ENCODE assay signal across 13 cellular contexts in the genomic region with DNA sequence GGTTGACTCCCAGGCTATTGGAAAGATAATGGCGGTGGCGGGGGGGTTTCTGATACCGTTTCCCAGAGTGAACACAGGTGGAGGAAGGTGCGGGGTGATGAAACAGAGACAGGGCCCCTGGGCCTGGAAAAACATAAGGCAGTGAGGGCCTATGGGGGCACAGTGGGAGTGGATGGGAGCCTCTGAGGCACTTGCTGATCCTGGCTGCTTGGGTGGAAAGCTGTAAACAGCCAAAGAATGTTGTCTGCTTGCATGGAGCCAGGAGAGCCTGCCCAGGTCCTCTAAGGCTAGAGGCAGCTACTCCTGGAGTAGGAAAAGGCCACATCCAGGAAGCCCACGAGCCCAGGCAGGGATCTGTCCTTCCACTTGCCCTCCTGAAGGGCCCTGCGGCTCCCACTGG. TPM values are rescaled to one million over a fixed set of nuclear protein-coding genes. Genes with fewer than 3 reads are reported as not detected.
DNase-seq lines count a peak whose midpoint lies in the region; ATAC-seq and TF ChIP-seq lines count a peak whose summit lies in the region.
"Had no signal": no experiment of that assay in that cellular context is flagged by ENCODE, and none has a peak within 500 bp of the region (broad histone marks: within the 10 kb centered on the region; RNA-seq: fewer than 3 reads in every experiment).

No MANE protein-coding gene starts in this region.

- WGBS in mesodermal cell (ENCODE audit: insufficient coverage in 2 of 2), 2 experiments: 94 to 96% methylated on average over 6 of the region's 6 CpGs

- no peak overlapping the region for H2AFZ ChIP-seq in GM23338

- peak overlapping the region; percentile 26; the same call in 1 of the 2 replicates for H3K4me2 ChIP-seq in GM23338

- H3K9ac ChIP-seq in subcutaneous abdominal adipose tissue (ENCODE audit: low read length in 5 of 5): peak overlapping the region in 4 of 5 donors; percentile 31 to 82 (median 54)

- H3K4me1 ChIP-seq in GM23338 (ENCODE audit: insufficient read depth) (peaks cover 54% of the 10 kb centered on the region), mesodermal cell (ENCODE audit: control insufficient read depth, insufficient read depth, low read length, poor library complexity, severe bottlenecking) (peaks cover 77% of the 10 kb centered on the region), subcutaneous abdominal adipose tissue (ENCODE audit: control insufficient read depth in 5 of 5, insufficient read depth in 5 of 5, low read length in 5 of 5) (peaks cover 15 to 96% (median 91%) of the 10 kb centered on the region in 5 donors)

- H3K4me3 Mint-ChIP-seq in GM23338: no peak overlapping the region; the same call in 2 of the 3 replicates
- H3K4me3 Mint-ChIP-seq: activated naive CD8-positive, alpha-beta T cell treated with anti-CD3 and anti-CD28 coated beads for 36 hours had no signal

- peaks cover 12% of the 10 kb centered on the region for H3F3A ChIP-seq in GM23338 (replicated peaks; ENCODE audit: low read depth)

- ATAC-seq in GM23338: no peak
- ATAC-seq in HG02623 (IDR thresholded peaks at IDR 0.05; ENCODE audit: unreplicated experiment): no peak
- ATAC-seq in HG02642 (IDR thresholded peaks at IDR 0.05; ENCODE audit: poor library complexity, unreplicated experiment): no peak

- peaks cover 21% of the 10 kb centered on the region for H3K27me3 Mint-ChIP-seq in GM23338 (ENCODE audit: insufficient read depth, low read depth, poor library complexity)

- no peaks in the 10 kb centered on the region for H3K79me2 ChIP-seq in GM23338 (replicated peaks; ENCODE audit: insufficient read depth)

- H3K36me3 ChIP-seq in GM23338 (ENCODE audit: insufficient read depth): no peaks in the 10 kb centered on the region
- no peaks in the 10 kb centered on the region for H3K36me3 ChIP-seq in mesodermal cell (ENCODE audit: control insufficient read depth, insufficient read depth, low read length)
- H3K36me3 ChIP-seq in subcutaneous abdominal adipose tissue (ENCODE audit: control insufficient read depth in 5 of 5, insufficient read depth in 5 of 5, low read length in 5 of 5): no peaks in the 10 kb centered on the region

- no peaks in the 10 kb centered on the region for H3K9me3 ChIP-seq in mesodermal cell (ENCODE audit: control insufficient read depth, low read length)
- no peaks in the 10 kb centered on the region for H3K9me3 ChIP-seq in subcutaneous abdominal adipose tissue (ENCODE audit: control insufficient read depth in 5 of 5, low read length in 5 of 5)

- no peak for DNase-seq in GM23338 (ENCODE audit: low spot score)
- no peak for DNase-seq in caudate nucleus (lab: John Stamatoyannopoulos, UW)
- no peak for DNase-seq in nucleus accumbens (lab: John Stamatoyannopoulos, UW)
- DNase-seq in germinal center (ENCODE audit: low spot score): no peak
- DNase-seq: activated naive CD8-positive, alpha-beta T cell treated with anti-CD3 and anti-CD28 coated beads for 36 hours; effector memory CD4-positive, alpha-beta T cell; small intestine had no signal

- H3K27me3 ChIP-seq in GM23338 (ENCODE audit: insufficient read depth) (no peaks in the 10 kb centered on the region), subcutaneous abdominal adipose tissue (ENCODE audit: control insufficient read depth in 5 of 5, insufficient read depth in 4 of 5, low read length in 5 of 5) (peaks cover 0 to 3% (median 0%) of the 10 kb centered on the region in 5 donors)

- peak overlapping the region; percentile 63; the same call in 1 of the 2 replicates for H3K27ac Mint-ChIP-seq in GM23338
- H3K27ac Mint-ChIP-seq: activated naive CD8-positive, alpha-beta T cell treated with anti-CD3 and anti-CD28 coated beads for 36 hours; CD14-positive monocyte had no signal

- H4K20me1 ChIP-seq in GM23338 (replicated peaks; ENCODE audit: insufficient read depth): no peaks in the 10 kb centered on the region

- no peaks in the 10 kb centered on the region for H3K9me2 ChIP-seq in GM23338 (ENCODE audit: insufficient read depth)

- no peaks in the 10 kb centered on the region for H3K9me3 Mint-ChIP-seq in GM23338
- H3K9me3 Mint-ChIP-seq: activated naive CD8-positive, alpha-beta T cell treated with anti-CD3 and anti-CD28 coated beads for 36 hours; CD14-positive monocyte had no signal

- H3K27ac ChIP-seq in GM23338 (ENCODE audit: low read depth) (no peak overlapping the region), caudate nucleus (ENCODE audit: low read depth, low read length) (peak overlapping the region; percentile 100), mesodermal cell (ENCODE audit: low read depth, low read length, severe bottlenecking) (peak overlapping the region; percentile 85), subcutaneous abdominal adipose tissue (ENCODE audit: low read depth, low read length) (peak overlapping the region; percentile 83)

- peaks cover 56% of the 10 kb centered on the region for H3K4me1 Mint-ChIP-seq in GM23338
- H3K4me1 Mint-ChIP-seq: activated naive CD8-positive, alpha-beta T cell treated with anti-CD3 and anti-CD28 coated beads for 36 hours had no signal

- TF ChIP-seq CTCF in GM23338 (conservative IDR thresholded peaks at IDR 0.05; ENCODE audit: low read depth in 2 of 2): no peak

- H3K4me3 ChIP-seq in GM23338 (no peak overlapping the region), mesodermal cell (ENCODE audit: extremely low read depth, insufficient read depth, low read length, poor library complexity, severe bottlenecking) (no peak overlapping the region), subcutaneous abdominal adipose tissue (ENCODE audit: low read depth in 1 of 5, low read length in 5 of 5) (peak overlapping the region in 2 of 5 donors; percentile 1 to 42)

- H3K36me3 Mint-ChIP-seq in GM23338 (ENCODE audit: low read depth): no peaks in the 10 kb centered on the region
- H3K36me3 Mint-ChIP-seq: activated naive CD8-positive, alpha-beta T cell treated with anti-CD3 and anti-CD28 coated beads for 36 hours had no signal

TF ChIP-seq in GM23338, 12 proteins besides CTCF, POLR2A, EP300 and RAD21:
- no peak for TF ChIP-seq EZH2 (IDR thresholded peaks at IDR 0.05; ENCODE audit: low read depth, unreplicated experiment)
- TF ChIP-seq, protein P1, sequence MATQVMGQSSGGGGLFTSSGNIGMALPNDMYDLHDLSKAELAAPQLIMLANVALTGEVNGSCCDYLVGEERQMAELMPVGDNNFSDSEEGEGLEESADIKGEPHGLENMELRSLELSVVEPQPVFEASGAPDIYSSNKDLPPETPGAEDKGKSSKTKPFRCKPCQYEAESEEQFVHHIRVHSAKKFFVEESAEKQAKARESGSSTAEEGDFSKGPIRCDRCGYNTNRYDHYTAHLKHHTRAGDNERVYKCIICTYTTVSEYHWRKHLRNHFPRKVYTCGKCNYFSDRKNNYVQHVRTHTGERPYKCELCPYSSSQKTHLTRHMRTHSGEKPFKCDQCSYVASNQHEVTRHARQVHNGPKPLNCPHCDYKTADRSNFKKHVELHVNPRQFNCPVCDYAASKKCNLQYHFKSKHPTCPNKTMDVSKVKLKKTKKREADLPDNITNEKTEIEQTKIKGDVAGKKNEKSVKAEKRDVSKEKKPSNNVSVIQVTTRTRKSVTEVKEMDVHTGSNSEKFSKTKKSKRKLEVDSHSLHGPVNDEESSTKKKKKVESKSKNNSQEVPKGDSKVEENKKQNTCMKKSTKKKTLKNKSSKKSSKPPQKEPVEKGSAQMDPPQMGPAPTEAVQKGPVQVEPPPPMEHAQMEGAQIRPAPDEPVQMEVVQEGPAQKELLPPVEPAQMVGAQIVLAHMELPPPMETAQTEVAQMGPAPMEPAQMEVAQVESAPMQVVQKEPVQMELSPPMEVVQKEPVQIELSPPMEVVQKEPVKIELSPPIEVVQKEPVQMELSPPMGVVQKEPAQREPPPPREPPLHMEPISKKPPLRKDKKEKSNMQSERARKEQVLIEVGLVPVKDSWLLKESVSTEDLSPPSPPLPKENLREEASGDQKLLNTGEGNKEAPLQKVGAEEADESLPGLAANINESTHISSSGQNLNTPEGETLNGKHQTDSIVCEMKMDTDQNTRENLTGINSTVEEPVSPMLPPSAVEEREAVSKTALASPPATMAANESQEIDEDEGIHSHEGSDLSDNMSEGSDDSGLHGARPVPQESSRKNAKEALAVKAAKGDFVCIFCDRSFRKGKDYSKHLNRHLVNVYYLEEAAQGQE (IDR thresholded peaks at IDR 0.05; ENCODE audit: unreplicated experiment): no peak
- no peak for TF ChIP-seq EZH2phosphoT487 (IDR thresholded peaks at IDR 0.05; ENCODE audit: unreplicated experiment)
- no peak for TF ChIP-seq ZNF114 (CRISPR knock-in tag; IDR thresholded peaks at IDR 0.05)
- TF ChIP-seq JUNB (IDR thresholded peaks at IDR 0.05; ENCODE audit: unreplicated experiment): no peak
TF ChIP-seq in GM23338: peak in this region for 0.

RNA-seq across cellular contexts. Expression of a gene that starts 3.0 kb away (rescaled TPM):
- 2.4 and 8.0 TPM in 2 replicates for total RNA-seq in GM23338 (2014; rRNA removed; shearing (Covaris generic))
- polyA plus RNA-seq in GM23338 (2016; fragmentation: Nextera tagmentation; extraction: Ambion mirVana): 3.0 and 3.3 TPM in 2 replicates
- polyA plus RNA-seq in mesodermal cell (2013, experiment 1 of 2): 6.8 TPM
- polyA plus RNA-seq in mesodermal cell (2013, experiment 2 of 2): 6.1 TPM
- polyA plus RNA-seq: CD14-positive monocyte had no signal

RNA-seq across cellular contexts. Expression of a gene that starts 12.9 kb away (rescaled TPM):
- total RNA-seq in GM23338 (2014; rRNA removed; shearing (Covaris generic)): 0.59 and 1.5 TPM in 2 replicates
- polyA plus RNA-seq in GM23338 (2016; fragmentation: Nextera tagmentation; extraction: Ambion mirVana): 0.86 and 1.5 TPM in 2 replicates
- not detected for polyA plus RNA-seq in mesodermal cell (2013, experiment 1 of 2)
- not detected for polyA plus RNA-seq in mesodermal cell (2013, experiment 2 of 2)
- total RNA-seq: activated naive CD8-positive, alpha-beta T cell treated with anti-CD3 and anti-CD28 coated beads for 36 hours; mesenteric fat pad had no signal
- polyA plus RNA-seq: CD14-positive monocyte had no signal

RNA-seq across cellular contexts. Expression of a gene that starts 26.2 kb away (rescaled TPM):
- total RNA-seq in GM23338 (2014; rRNA removed; shearing (Covaris generic)): 91.5 and 92.4 TPM in 2 replicates
- 80.8 and 89.7 TPM in 2 replicates for polyA plus RNA-seq in GM23338 (2016; fragmentation: Nextera tagmentation; extraction: Ambion mirVana)
- 42.2 TPM for polyA plus RNA-seq in mesodermal cell (2013, experiment 1 of 2)
- 33.5 TPM for polyA plus RNA-seq in mesodermal cell (2013, experiment 2 of 2)

RNA-seq across cellular contexts. Expression of a gene that starts 30.0 kb away (rescaled TPM):
- 132 and 153 TPM in 2 replicates for total RNA-seq in GM23338 (2014; rRNA removed; shearing (Covaris generic))
- polyA plus RNA-seq in GM23338 (2016; fragmentation: Nextera tagmentation; extraction: Ambion mirVana): 138 and 140 TPM in 2 replicates
- polyA plus RNA-seq in mesodermal cell (2013, experiment 1 of 2): 395 TPM
- polyA plus RNA-seq in mesodermal cell (2013, experiment 2 of 2): 323 TPM

RNA-seq across cellular contexts. Expression of a gene that starts 33.2 kb away (rescaled TPM):
- 2.5 and 7.1 TPM in 2 replicates for total RNA-seq in GM23338 (2014; rRNA removed; shearing (Covaris generic))
- polyA plus RNA-seq in GM23338 (2016; fragmentation: Nextera tagmentation; extraction: Ambion mirVana): 2.4 and 3.7 TPM in 2 replicates
- 5.5 TPM for polyA plus RNA-seq in mesodermal cell (2013, experiment 1 of 2)
- polyA plus RNA-seq in mesodermal cell (2013, experiment 2 of 2): 4.2 TPM
